In genomic region chr3:50341537-50341936, GRCh38 we compare ENCODE assay signal across 9 cellular contexts. TPM values are rescaled to one million over a fixed set of nuclear protein-coding genes. Genes with fewer than 3 reads are reported as not detected.
A peak's percentile ranks its signal among the peaks of the same experiment; 100 is the strongest.
DNase-seq lines count a peak whose midpoint lies in the region; ATAC-seq, FAIRE-seq and TF ChIP-seq lines count a peak whose summit lies in the region.
"Had no signal": no experiment of that assay in that cellular context is flagged by ENCODE, and none has a peak within 500 bp of the region (broad histone marks: within the 10 kb centered on the region; RNA-seq: fewer than 3 reads in every experiment).

No MANE protein-coding gene starts in this region.

- POLR2A ChIA-PET in CD4-positive, alpha-beta memory T cell (lab: Charles Lee; ENCODE audit: partially characterized antibody) = interaction anchor here (1.1 to 23.7 kb wide), 10 partner anchors 6 to 1048 kb away, joined by 3 to 595 read pairs (median 11); partner anchors contain the start of genes C3orf18, CYB561D2, HEMK1 and HYAL2

- H3K9me3 ChIP-seq in CD4-positive, alpha-beta memory T cell (ENCODE audit: control insufficient read depth in 1 of 2, low read length in 2 of 2) = no peaks in the 10 kb centered on the region
- H3K9me3 ChIP-seq in sigmoid colon = no peaks in the 10 kb centered on the region
- H3K9me3 ChIP-seq: ovary had no signal

- H3K27me3 Mint-ChIP-seq in CD4-positive, alpha-beta memory T cell = no peaks in the 10 kb centered on the region
- H3K27me3 Mint-ChIP-seq in effector memory CD8-positive, alpha-beta T cell = no peaks in the 10 kb centered on the region

- H3K27ac ChIP-seq in CD4-positive, alpha-beta memory T cell (ENCODE audit: low read depth, low read length) = peak overlapping the region; percentile 96
- H3K27ac ChIP-seq in HL-60 (replicated peaks) = peak overlapping the region; percentile 99
- H3K27ac ChIP-seq in sigmoid colon = peak overlapping the region; percentile 93 to 100 (median 98)

- H3K4me1 Mint-ChIP-seq in CD4-positive, alpha-beta memory T cell = peaks cover 23 to 78% (median 41%) of the 10 kb centered on the region in 4 donors
- H3K4me1 Mint-ChIP-seq in effector memory CD8-positive, alpha-beta T cell (ENCODE audit: low read depth in 2 of 2) = peaks cover 44 to 60% of the 10 kb centered on the region in 2 donors

- WGBS in sigmoid colon, 2 donors = 87 to 90% methylated on average over 9 of the region's 9 CpGs

- TF ChIP-seq EP300 in sigmoid colon (IDR thresholded peaks at IDR 0.05) = no peak

- intact Hi-C loops in CD4-positive, alpha-beta memory T cell (cut with micrococcal nuclease) = no loop called here
- intact Hi-C loops in sigmoid colon (cut with DNase I) = no loop called here

- no peak for TF ChIP-seq CTCF in HL-60 (IDR thresholded peaks at IDR 0.05; ENCODE audit: insufficient read depth, low read length)
- no peak for TF ChIP-seq CTCF in sigmoid colon (IDR thresholded peaks at IDR 0.05)

- no peak overlapping the region for H3K4me3 ChIP-seq in CD4-positive, alpha-beta memory T cell (ENCODE audit: low read length in 2 of 2)
- H3K4me3 ChIP-seq in HL-60 (replicated peaks; ENCODE audit: insufficient read depth, low read length) = peak overlapping the region; percentile 68
- peak overlapping the region in 3 of 4 donors; percentile 52 to 62 (median 57) for H3K4me3 ChIP-seq in sigmoid colon

- no peak for ATAC-seq in effector memory CD8-positive, alpha-beta T cell (replicated peaks)

- no peaks in the 10 kb centered on the region for H3K36me3 ChIP-seq in CD4-positive, alpha-beta memory T cell (ENCODE audit: insufficient read depth, low read length)
- H3K36me3 ChIP-seq in sigmoid colon = no peaks in the 10 kb centered on the region
- H3K36me3 ChIP-seq: ovary had no signal

- peaks cover 0 to 14% of the 10 kb centered on the region in 2 donors for H3K36me3 Mint-ChIP-seq in CD4-positive, alpha-beta memory T cell
- peaks cover 46% of the 10 kb centered on the region for H3K36me3 Mint-ChIP-seq in effector memory CD8-positive, alpha-beta T cell (ENCODE audit: insufficient read depth)

- CTCF ChIA-PET in CD4-positive, alpha-beta memory T cell (lab: Charles Lee; ENCODE audit: partially characterized antibody) = interaction anchor here (1.7 to 5.8 kb wide), 3 partner anchors 7 to 25 kb away, joined by 4 to 84 read pairs (median 7); partner anchors contain the start of genes CYB561D2 and NPRL2

- H3K27ac Mint-ChIP-seq in CD4-positive, alpha-beta memory T cell = peak overlapping the region; percentile 81 to 93 (median 87)
- H3K27ac Mint-ChIP-seq in effector memory CD8-positive, alpha-beta T cell = peak overlapping the region in 1 of 2 donors; percentile 85

- peak overlapping the region; percentile 70 to 97 (median 81) for H3K4me3 Mint-ChIP-seq in CD4-positive, alpha-beta memory T cell
- peak overlapping the region; percentile 97 for H3K4me3 Mint-ChIP-seq in effector memory CD8-positive, alpha-beta T cell

- DNase-seq in CD4-positive, alpha-beta memory T cell = no peak
- DNase-seq in HL-60 (ENCODE audit: low read depth in 1 of 2, low spot score in 1 of 2) (no peak), sigmoid colon (no peak), Kasumi-1 (lab: John Stamatoyannopoulos, UW) (no peak), amygdala (lab: John Stamatoyannopoulos, UW) (no peak), NCI-H345 (lab: John Stamatoyannopoulos, UW) (no peak), frontal cortex (ENCODE audit: low spot score in 2 of 2) (no peak)
- DNase-seq in effector memory CD8-positive, alpha-beta T cell = peak in 2 of 3 experiments; percentile 32 to 45

- no peak for TF ChIP-seq POLR2A in sigmoid colon (IDR thresholded peaks at IDR 0.05)

- no peaks in the 10 kb centered on the region for H3K27me3 ChIP-seq in CD4-positive, alpha-beta memory T cell (ENCODE audit: insufficient read depth, low read length)
- no peaks in the 10 kb centered on the region for H3K27me3 ChIP-seq in HL-60 (ENCODE audit: insufficient read depth, poor library complexity, severe bottlenecking)
- no peaks in the 10 kb centered on the region for H3K27me3 ChIP-seq in sigmoid colon
- H3K27me3 ChIP-seq: ovary had no signal

- peaks cover 0 to 2% (median 0%) of the 10 kb centered on the region in 8 donors for H3K9me3 Mint-ChIP-seq in CD4-positive, alpha-beta memory T cell
- no peaks in the 10 kb centered on the region for H3K9me3 Mint-ChIP-seq in effector memory CD8-positive, alpha-beta T cell

- no peak for FAIRE-seq in frontal cortex (lab: Jason Lieb, UNC)

- peaks cover 58% of the 10 kb centered on the region for H3K4me1 ChIP-seq in CD4-positive, alpha-beta memory T cell (ENCODE audit: insufficient read depth, low read length)
- peaks cover 0 to 57% (median 54%) of the 10 kb centered on the region in 4 donors for H3K4me1 ChIP-seq in sigmoid colon

RNA-seq across cellular contexts. Expression of gene RASSF1, which starts 0.9 kb away (rescaled TPM):
- total RNA-seq in CD4-positive, alpha-beta memory T cell = 10 to 100 TPM; 81.9 to 86.9 TPM
- polyA plus RNA-seq in CD4-positive, alpha-beta memory T cell = 10 to 100 TPM; 37.5 to 62.3 TPM
- total RNA-seq in sigmoid colon (10 to 100 TPM; 27.4 to 29.8 (median 28.5) TPM), frontal cortex (12.6 TPM)
- polyA plus RNA-seq in sigmoid colon = 10 to 100 TPM; 16.4 to 41.7 (median 21.0) TPM

RNA-seq across cellular contexts. Expression of gene ZMYND10, which starts 4.0 kb away (rescaled TPM):
- 1 to 10 TPM; 3.7 to 4.2 TPM for total RNA-seq in CD4-positive, alpha-beta memory T cell
- not detected for polyA plus RNA-seq in CD4-positive, alpha-beta memory T cell
- 1 to 10 TPM in 1 of 4 donors, not detected in 3; 1.2 TPM for total RNA-seq in sigmoid colon
- polyA plus RNA-seq in sigmoid colon = under 1 TPM in 1 of 3 donors, not detected in 2; 0.77 TPM
- 3.7 TPM for total RNA-seq in frontal cortex

RNA-seq across cellular contexts. Expression of gene NPRL2, which starts 9.0 kb away (rescaled TPM):
- total RNA-seq in CD4-positive, alpha-beta memory T cell = 10 to 100 TPM; 50.0 to 53.0 TPM
- polyA plus RNA-seq in CD4-positive, alpha-beta memory T cell = 10 to 100 TPM; 39.6 to 41.9 TPM
- total RNA-seq in sigmoid colon (10 to 100 TPM; 19.1 to 28.5 (median 19.2) TPM), frontal cortex (20.8 TPM)
- 10 to 100 TPM; 16.8 to 22.2 (median 18.7) TPM for polyA plus RNA-seq in sigmoid colon

RNA-seq across cellular contexts. Expression of gene CYB561D2, which starts 9.1 kb away (rescaled TPM):
- total RNA-seq in CD4-positive, alpha-beta memory T cell = 10 to 100 TPM; 39.6 to 40.0 TPM
- 10 to 100 TPM; 66.2 to 68.3 TPM for polyA plus RNA-seq in CD4-positive, alpha-beta memory T cell
- total RNA-seq in sigmoid colon (10 to 100 TPM in 1 of 4 donors, 1 to 10 TPM in 3; 6.8 to 12.7 (median 8.2) TPM), frontal cortex (11.0 TPM)
- 10 to 100 TPM; 10.8 to 46.0 (median 14.8) TPM for polyA plus RNA-seq in sigmoid colon

RNA-seq across cellular contexts. Expression of gene TUSC2, which starts 13.5 kb away (rescaled TPM):
- total RNA-seq in CD4-positive, alpha-beta memory T cell = 10 to 100 TPM; 25.3 to 30.0 TPM
- 10 to 100 TPM; 45.1 to 45.9 TPM for polyA plus RNA-seq in CD4-positive, alpha-beta memory T cell
- total RNA-seq in sigmoid colon (10 to 100 TPM; 23.2 to 54.7 (median 38.0) TPM), frontal cortex (16.7 TPM)
- 10 to 100 TPM; 28.7 to 37.1 (median 33.0) TPM for polyA plus RNA-seq in sigmoid colon

Comparison
In these comparisons a context has a peak if more than half of its experiments do, and no peak if none do; other contexts are left out.
1. DNase-seq: peak in effector memory CD8-positive, alpha-beta T cell (2 of 3); none in CD4-positive, alpha-beta memory T cell (0 of 5), HL-60 (0 of 2), sigmoid colon (single experiment), Kasumi-1 (0 of 2), amygdala (0 of 56), NCI-H345 (single experiment) and frontal cortex (0 of 2).
2. H3K4me3 ChIP-seq: peak in HL-60 (single experiment) and sigmoid colon (3 of 4); none in CD4-positive, alpha-beta memory T cell (0 of 2).
3. Peak in every context shown above with its lines, with median percentiles within 50 percentile points of each other: H3K27ac ChIP-seq.